ENCODE assay signal across 1 cellular context in the genomic region with DNA sequence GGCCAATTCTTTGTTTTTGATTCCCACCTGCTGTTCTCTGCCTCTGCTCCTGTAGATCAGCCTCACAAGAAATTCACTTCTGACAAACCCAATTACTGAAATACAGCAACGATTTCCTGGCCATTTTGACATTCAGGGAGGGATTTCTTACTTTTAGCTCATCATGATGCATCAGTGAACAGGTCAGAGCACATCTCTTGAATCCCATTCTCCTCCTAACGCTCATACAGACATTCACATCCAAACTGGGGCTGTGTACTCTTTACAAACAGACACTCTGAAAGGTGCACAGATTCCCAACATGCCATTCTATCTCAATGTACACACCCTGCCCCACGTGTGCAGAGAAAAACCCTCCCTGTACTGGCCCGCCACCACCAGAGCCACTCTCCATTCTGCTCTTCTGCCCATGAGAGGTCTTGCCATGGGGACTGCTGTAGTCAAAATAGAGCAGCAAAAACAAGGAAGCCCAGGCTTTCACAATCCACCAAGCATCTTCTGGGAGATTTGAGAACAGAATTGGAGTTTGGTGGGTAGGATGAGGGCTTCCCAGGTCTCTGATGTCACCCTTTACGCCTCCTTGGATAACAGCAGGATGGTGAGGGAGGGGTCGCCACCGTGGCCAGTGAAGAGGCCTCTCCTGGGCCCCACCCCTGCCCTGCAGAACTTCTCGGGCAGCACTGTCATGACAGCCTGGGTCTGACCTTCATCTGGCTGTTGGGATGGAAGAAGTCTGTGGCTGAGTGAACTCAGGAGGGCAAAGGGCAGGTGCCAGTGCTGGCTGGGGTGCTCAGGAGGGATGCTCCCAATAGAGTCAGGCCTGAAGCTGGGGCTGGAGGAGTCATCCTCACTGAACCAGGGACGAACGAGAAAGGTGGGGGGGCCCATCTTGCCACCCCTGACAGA.
TF ChIP-seq lines count a peak whose summit lies in the region.

No MANE protein-coding gene starts in this region.

TF ChIP-seq in IMR-90, 13 proteins besides CTCF, POLR2A, EP300 and RAD21 (continued from another document):
- TF ChIP-seq USF2 (IDR thresholded peaks at IDR 0.05; ENCODE audit: low read depth, low read length): no peak
